In genomic region chr18:61635901-61636528, GRCh38 we compare ENCODE assay signal across 8 cellular contexts.
DNase-seq lines count a peak whose midpoint lies in the region; ATAC-seq and TF ChIP-seq lines count a peak whose summit lies in the region.

No MANE protein-coding gene starts in this region.

- intact Hi-C loops in Panc1 (cut with micrococcal nuclease; ENCODE audit: unreplicated experiment) (no loop called here), body of pancreas (cut with DNase I) (loop anchor here (5.0 kb wide), 1 partner anchor 256 kb away; the partner anchor contains the start of gene RNF152)

- H3K4me1 ChIP-seq in Panc1 (ENCODE audit: control insufficient read depth, insufficient read depth, low read length) (no peaks in the 10 kb centered on the region), body of pancreas (peaks cover 26% of the 10 kb centered on the region)

- H3K4me3 ChIP-seq in GM12865 (ENCODE audit: low read depth, low read length), result no peak overlapping the region
- H3K4me3 ChIP-seq in Panc1 (ENCODE audit: low read depth in 2 of 2, low read length in 2 of 2), result no peak overlapping the region
- H3K4me3 ChIP-seq in body of pancreas, result no peak overlapping the region

- POLR2A ChIA-PET in Panc1 (lab: Charles Lee), result no interaction called here

- no peaks in the 10 kb centered on the region for H3K9me3 ChIP-seq in Panc1 (ENCODE audit: control insufficient read depth, insufficient read depth, low read depth, low read length)
- no peaks in the 10 kb centered on the region for H3K9me3 ChIP-seq in body of pancreas

- DNase-seq in GM12865 (ENCODE audit: low read depth) (peak; percentile 61), KBM-7 (peak; percentile 62), Panc1 (ENCODE audit: low read depth, low spot score) (no peak), body of pancreas (peak; percentile 65 to 80 (median 69)), inferior parietal cortex (ENCODE audit: extremely low spot score) (peak; percentile 38)
- DNase-seq in stimulated activated CD4-positive, alpha-beta T cell treated with anti-CD3 and anti-CD28 coated beads, Interleukin-12 subunit alpha, Interleukin-12 subunit beta, amount 100 ng/mL, for 48 hours (ENCODE audit: low read depth in 2 of 3, low spot score in 1 of 3), result peak; percentile 2 to 42 (median 12)

- H3K27me3 ChIP-seq in Panc1 (ENCODE audit: control insufficient read depth, insufficient read depth, low read length), result no peaks in the 10 kb centered on the region
- H3K27me3 ChIP-seq in body of pancreas, result no peaks in the 10 kb centered on the region

- no peak overlapping the region for H3K27ac ChIP-seq in Panc1 (ENCODE audit: low read length)
- peak overlapping the region; percentile 18 to 75 (median 47) for H3K27ac ChIP-seq in body of pancreas

- WGBS in body of pancreas, 2 donors, result 4 to 6% methylated on average over 7 of the region's 7 CpGs

- H3K36me3 ChIP-seq in Panc1 (ENCODE audit: control insufficient read depth, insufficient read depth, low read length) (no peaks in the 10 kb centered on the region), body of pancreas (replicated peaks in 1 of 2; ENCODE audit: insufficient read depth in 1 of 2, low read depth in 2 of 2) (no peaks in the 10 kb centered on the region)

- CTCF ChIA-PET in Panc1 (lab: Charles Lee), result no interaction called here

- BruUV-seq in Panc1 (replicated peaks; lab: Mats Ljungman, UMichigan), result no TSS peak

- TF ChIP-seq POLR2A in body of pancreas (IDR thresholded peaks at IDR 0.05), result no peak

- in situ Hi-C loops in KBM-7 (cut with MboI; ENCODE audit: low pct_unique_long_range_greater_than_20kb, low sequenced_read_pairs), result no loop called here
- in situ Hi-C loops in Panc1 (cut with HindIII; ENCODE audit: low pct_unique_long_range_greater_than_20kb, low sequenced_read_pairs), result no loop called here

- ATAC-seq in Panc1 (no peak), body of pancreas (peak; percentile 82), HG03457 (IDR thresholded peaks at IDR 0.05; ENCODE audit: unreplicated experiment) (no peak), HG02610 (IDR thresholded peaks at IDR 0.05; ENCODE audit: unreplicated experiment) (no peak)

- TF ChIP-seq CTCF in GM12865 (IDR thresholded peaks at IDR 0.05; ENCODE audit: insufficient read depth, low read depth, low read length, missing control alignments) (peak; percentile 75), Panc1 (IDR thresholded peaks at IDR 0.05) (peak; percentile 65), body of pancreas (IDR thresholded peaks at IDR 0.05) (peak in 6 of 7 experiments; percentile 80 to 96 (median 88))
